ENCODE assay signal across 22 cellular contexts in genomic region chr18:63817441-63818051, GRCh38. TPM values are rescaled to one million over a fixed set of nuclear protein-coding genes. Genes with fewer than 3 reads are reported as not detected.
DNase-seq lines count a peak whose midpoint lies in the region; ATAC-seq, FAIRE-seq and TF ChIP-seq lines count a peak whose summit lies in the region.
"Had no signal": no experiment of that assay in that cellular context is flagged by ENCODE, and none has a peak within 500 bp of the region (broad histone marks: within the 10 kb centered on the region; RNA-seq: fewer than 3 reads in every experiment).

No MANE protein-coding gene starts in this region.

- intact Hi-C loops in Right ventricle myocardium inferior (cut with DNase I), result no loop called here
- intact Hi-C loops in cardiac septum (cut with DNase I), result no loop called here
- intact Hi-C loops in left lung (cut with DNase I), result no loop called here
- intact Hi-C loops in upper lobe of right lung (cut with DNase I), result no loop called here

- H3K27ac Mint-ChIP-seq in astrocyte (ENCODE audit: unreplicated experiment), result peak overlapping the region; percentile 22
- H3K27ac Mint-ChIP-seq in stimulated activated naive CD8-positive, alpha-beta T cell treated with anti-CD3 and anti-CD28 coated beads, Interleukin-15, amount 100 ng/mL, for 72 hours, result no peak overlapping the region
- H3K27ac Mint-ChIP-seq: CD8-positive, alpha-beta memory T cell; stimulated activated memory B cell treated with anti-CD40 and anti-IgM and Interleukin-4, amounts not matched to agents 10 μg/mL and 1 μg/mL and 100 μg/mL, for 72 hours had no signal

- no peak overlapping the region for H3K27ac ChIP-seq in astrocyte (ENCODE audit: low read depth, low read length)
- no peak overlapping the region for H3K27ac ChIP-seq in left lung
- H3K27ac ChIP-seq in upper lobe of right lung, result peak overlapping the region; percentile 43
- H3K27ac ChIP-seq in Peyer's patch, result no peak overlapping the region
- H3K27ac ChIP-seq: body of pancreas, ovary had no signal

- DNase-seq in Right ventricle myocardium inferior (ENCODE audit: missing footprints) (no peak), cardiac septum (ENCODE audit: low spot score) (no peak), astrocyte (ENCODE audit: low read depth) (peak; percentile 87), left lung (no peak), upper lobe of right lung (no peak), Peyer's patch (no peak)
- no peak for DNase-seq in stimulated activated naive CD8-positive, alpha-beta T cell treated with anti-CD3 and anti-CD28 coated beads, Interleukin-15, amount 100 ng/mL, for 72 hours
- DNase-seq in central memory CD4-positive, alpha-beta T cell, result no peak
- DNase-seq: 8988T; activated CD4-positive, CD25-positive, alpha-beta regulatory T cell treated with anti-CD3 and anti-CD28 coated beads, Interleukin-2, amount 50 U/mL, for 72 hours; activated CD8-positive, alpha-beta memory T cell treated with anti-CD3 and anti-CD28 coated beads, Interleukin-2, amount 50 U/mL, for 48 hours; body of pancreas; CD8-positive, alpha-beta memory T cell; mucosa of descending colon; NCI-H446; ovary had no signal

- H3K79me2 ChIP-seq in astrocyte (ENCODE audit: insufficient read depth, low read length), result no peaks in the 10 kb centered on the region

- FAIRE-seq in astrocyte (lab: Jason Lieb, UNC), result no peak
- FAIRE-seq: GM12892, H54, HTR-8/SVneo had no signal

- no peak for TF ChIP-seq POLR2A in Peyer's patch (IDR thresholded peaks at IDR 0.05)

- H3K9ac ChIP-seq in astrocyte (ENCODE audit: low read length), result no peak overlapping the region

- no peak overlapping the region for H3K4me3 ChIP-seq in astrocyte (ENCODE audit: insufficient read depth, low read depth, low read length)
- no peak overlapping the region for H3K4me3 ChIP-seq in left lung
- no peak overlapping the region for H3K4me3 ChIP-seq in upper lobe of right lung
- H3K4me3 ChIP-seq in Peyer's patch, result no peak overlapping the region
- H3K4me3 ChIP-seq: body of pancreas, mucosa of descending colon, ovary, upper lobe of left lung had no signal

- peaks cover 2% of the 10 kb centered on the region for H3K36me3 Mint-ChIP-seq in astrocyte (ENCODE audit: low read depth, unreplicated experiment)
- H3K36me3 Mint-ChIP-seq: CD8-positive, alpha-beta memory T cell; stimulated activated memory B cell treated with anti-CD40 and anti-IgM and Interleukin-4, amounts not matched to agents 10 μg/mL and 1 μg/mL and 100 μg/mL, for 72 hours had no signal

- H3K9me3 ChIP-seq in astrocyte (ENCODE audit: insufficient read depth, low read depth, low read length), result no peaks in the 10 kb centered on the region
- peaks cover 0 to 11% of the 10 kb centered on the region in 2 donors for H3K9me3 ChIP-seq in left lung
- no peaks in the 10 kb centered on the region for H3K9me3 ChIP-seq in upper lobe of right lung
- no peaks in the 10 kb centered on the region for H3K9me3 ChIP-seq in Peyer's patch
- H3K9me3 ChIP-seq: mucosa of descending colon, ovary had no signal

- no peaks in the 10 kb centered on the region for H3K27me3 ChIP-seq in astrocyte (ENCODE audit: insufficient read depth, low read length)
- no peaks in the 10 kb centered on the region for H3K27me3 ChIP-seq in left lung
- H3K27me3 ChIP-seq in upper lobe of right lung, result no peaks in the 10 kb centered on the region
- H3K27me3 ChIP-seq in Peyer's patch, result no peaks in the 10 kb centered on the region
- H3K27me3 ChIP-seq: body of pancreas, ovary, upper lobe of left lung had no signal

- TF ChIP-seq CTCF in astrocyte (IDR thresholded peaks at IDR 0.05; ENCODE audit: insufficient read depth, low read depth, low read length) (no peak), left lung (IDR thresholded peaks at IDR 0.05) (no peak), upper lobe of right lung (IDR thresholded peaks at IDR 0.05) (no peak), Peyer's patch (IDR thresholded peaks at IDR 0.05) (no peak)

- H3K4me3 Mint-ChIP-seq in astrocyte (ENCODE audit: unreplicated experiment), result no peak overlapping the region
- no peak overlapping the region for H3K4me3 Mint-ChIP-seq in stimulated activated naive CD8-positive, alpha-beta T cell treated with anti-CD3 and anti-CD28 coated beads, Interleukin-15, amount 100 ng/mL, for 72 hours
- H3K4me3 Mint-ChIP-seq: CD8-positive, alpha-beta memory T cell; stimulated activated memory B cell treated with anti-CD40 and anti-IgM and Interleukin-4, amounts not matched to agents 10 μg/mL and 1 μg/mL and 100 μg/mL, for 72 hours had no signal

- no peaks in the 10 kb centered on the region for H4K20me1 ChIP-seq in astrocyte (ENCODE audit: insufficient read depth, low read length)

- no peak overlapping the region for H3K4me2 ChIP-seq in astrocyte (ENCODE audit: low read length)

- no peaks in the 10 kb centered on the region for H3K4me1 ChIP-seq in astrocyte (ENCODE audit: insufficient read depth, low read length)
- H3K4me1 ChIP-seq in left lung, result no peaks in the 10 kb centered on the region
- peaks cover 7% of the 10 kb centered on the region for H3K4me1 ChIP-seq in upper lobe of right lung
- no peaks in the 10 kb centered on the region for H3K4me1 ChIP-seq in Peyer's patch
- H3K4me1 ChIP-seq: body of pancreas, upper lobe of left lung had no signal

- H3K36me3 ChIP-seq in astrocyte (ENCODE audit: insufficient read depth, low read length), result no peaks in the 10 kb centered on the region
- H3K36me3 ChIP-seq in left lung, result no peaks in the 10 kb centered on the region
- no peaks in the 10 kb centered on the region for H3K36me3 ChIP-seq in upper lobe of right lung
- no peaks in the 10 kb centered on the region for H3K36me3 ChIP-seq in Peyer's patch
- H3K36me3 ChIP-seq: ovary, upper lobe of left lung had no signal

- H3K9me3 Mint-ChIP-seq in astrocyte (ENCODE audit: unreplicated experiment), result peaks cover 14% of the 10 kb centered on the region
- H3K9me3 Mint-ChIP-seq in stimulated activated naive CD8-positive, alpha-beta T cell treated with anti-CD3 and anti-CD28 coated beads, Interleukin-15, amount 100 ng/mL, for 72 hours, result peaks cover 22 to 26% of the 10 kb centered on the region in 2 donors

- no peak overlapping the region for H2AFZ ChIP-seq in astrocyte (ENCODE audit: low read depth, low read length)

- H3K27me3 Mint-ChIP-seq in astrocyte (ENCODE audit: low read depth, unreplicated experiment), result no peaks in the 10 kb centered on the region
- peaks cover 24% of the 10 kb centered on the region for H3K27me3 Mint-ChIP-seq in stimulated activated naive CD8-positive, alpha-beta T cell treated with anti-CD3 and anti-CD28 coated beads, Interleukin-15, amount 100 ng/mL, for 72 hours

- H3K4me1 Mint-ChIP-seq in astrocyte (ENCODE audit: low read depth, unreplicated experiment), result peaks cover 16% of the 10 kb centered on the region
- no peaks in the 10 kb centered on the region for H3K4me1 Mint-ChIP-seq in stimulated activated naive CD8-positive, alpha-beta T cell treated with anti-CD3 and anti-CD28 coated beads, Interleukin-15, amount 100 ng/mL, for 72 hours
- H3K4me1 Mint-ChIP-seq: CD8-positive, alpha-beta memory T cell; stimulated activated memory B cell treated with anti-CD40 and anti-IgM and Interleukin-4, amounts not matched to agents 10 μg/mL and 1 μg/mL and 100 μg/mL, for 72 hours had no signal

- ATAC-seq in Right ventricle myocardium inferior (peak; percentile 23), left lung (peak; percentile 45), upper lobe of right lung (no peak)
- ATAC-seq in stimulated activated naive CD8-positive, alpha-beta T cell treated with anti-CD3 and anti-CD28 coated beads, Interleukin-15, amount 100 ng/mL, for 72 hours, result no peak
- ATAC-seq: body of pancreas; mucosa of descending colon; stimulated activated memory B cell treated with anti-CD40 and anti-IgM and Interleukin-4, amounts not matched to agents 10 μg/mL and 1 μg/mL and 100 μg/mL, for 72 hours had no signal

RNA-seq across cellular contexts. Expression of gene SERPINB7, which starts 42.3 kb away (rescaled TPM):
- total RNA-seq in Right ventricle myocardium inferior (not detected), cardiac septum (not detected), astrocyte (11.3 and 18.0 TPM in 2 replicates), left lung (under 1 TPM; 0.24 to 0.32 TPM), upper lobe of right lung (0.29 TPM), Peyer's patch (not detected)
- total RNA-seq: body of pancreas; CD8-positive, alpha-beta memory T cell; G401; mucosa of descending colon had no signal

Comparison
In these comparisons a context has a peak if more than half of its experiments do, and no peak if none do; other contexts are left out.
1. ATAC-seq: peak in Right ventricle myocardium inferior (single experiment) and left lung (single experiment); none in upper lobe of right lung (single experiment) and stimulated activated naive CD8-positive, alpha-beta T cell treated with anti-CD3 and anti-CD28 coated beads, Interleukin-15, amount 100 ng/mL, for 72 hours (single experiment).